Comparison of ENCODE assay signal across 22 cellular contexts in genomic region chr9:7968642-7969041, GRCh38.
"Had no signal": no experiment of that assay in that cellular context is flagged by ENCODE, and none has a peak within 500 bp of the region (broad histone marks: within the 10 kb centered on the region; RNA-seq: fewer than 3 reads in every experiment).

No MANE protein-coding gene starts in this region.

- DNase-seq: cortex of kidney; dermis blood vessel endothelial cell; dorsolateral prefrontal cortex; effector CD4-positive, alpha-beta T cell; effector CD8-positive, alpha-beta T cell; effector memory CD4-positive, alpha-beta T cell; effector memory CD8-positive, alpha-beta T cell; erythroblast; esophagus squamous epithelium; foreskin fibroblast; foreskin melanocyte; gastrocnemius medialis; glutamatergic neuron; head of caudate nucleus; heart left ventricle; heart right ventricle had no signal

- H3K9me3 ChIP-seq: colonic mucosa, esophagus muscularis mucosa, esophagus squamous epithelium, gastrocnemius medialis, gastroesophageal sphincter, heart left ventricle, heart right ventricle had no signal

- H3K36me3 ChIP-seq: colonic mucosa, esophagus muscularis mucosa, esophagus squamous epithelium, gastrocnemius medialis, gastroesophageal sphincter, heart left ventricle, heart right ventricle had no signal

- H3K4me1 ChIP-seq: esophagus muscularis mucosa, esophagus squamous epithelium, foreskin keratinocyte, gastrocnemius medialis, gastroesophageal sphincter had no signal

- H3K27ac ChIP-seq: colonic mucosa, coronary artery, dorsolateral prefrontal cortex, epithelial cell of prostate, esophagus muscularis mucosa, esophagus squamous epithelium, foreskin keratinocyte, gastrocnemius medialis, gastroesophageal sphincter, heart left ventricle, heart right ventricle had no signal

- ATAC-seq: effector memory CD8-positive, alpha-beta T cell; gastrocnemius medialis; gastroesophageal sphincter; heart left ventricle; heart right ventricle had no signal

- H3K27me3 ChIP-seq: colonic mucosa, esophagus muscularis mucosa, esophagus squamous epithelium, foreskin keratinocyte, gastrocnemius medialis, gastroesophageal sphincter, heart left ventricle, heart right ventricle had no signal

- H3K4me3 ChIP-seq: colonic mucosa, coronary artery, dorsolateral prefrontal cortex, esophagus muscularis mucosa, esophagus squamous epithelium, gastrocnemius medialis, gastroesophageal sphincter, heart left ventricle, heart right ventricle had no signal
